1 cellular context compared by ENCODE assay signal in genomic region chr11:74697722-74698121, GRCh38.
TF ChIP-seq lines count a peak whose summit lies in the region.

No MANE protein-coding gene starts in this region.

TF ChIP-seq in H1, 55 proteins besides CTCF, POLR2A, EP300 and RAD21:
- TF ChIP-seq KDM5A (IDR thresholded peaks at IDR 0.05; ENCODE audit: low read length) (no peak), BCL11A (IDR thresholded peaks at IDR 0.05; ENCODE audit: low read depth in 2 of 2, low read length in 2 of 2) (no peak), SP4 (IDR thresholded peaks at IDR 0.05; ENCODE audit: low read length) (no peak), USF2 (IDR thresholded peaks at IDR 0.05; ENCODE audit: low read length) (no peak), PHF8 (conservative IDR thresholded peaks at IDR 0.05; ENCODE audit: low read depth, low read length) (no peak), HDAC2 (IDR thresholded peaks at IDR 0.05; ENCODE audit: borderline replicate concordance in 1 of 2, low read depth in 2 of 2, low read length in 2 of 2) (no peak), SIRT6 (IDR thresholded peaks at IDR 0.05; ENCODE audit: low read length) (no peak), CHD7 (IDR thresholded peaks at IDR 0.05; ENCODE audit: insufficient replicate concordance, low read length) (no peak), POLR2AphosphoS5 (IDR thresholded peaks at IDR 0.05; ENCODE audit: low read depth, low read length) (no peak), RFX5 (IDR thresholded peaks at IDR 0.05; ENCODE audit: borderline replicate concordance, low read depth, low read length) (no peak), CREB1 (IDR thresholded peaks at IDR 0.05) (no peak), E2F6 (IDR thresholded peaks at IDR 0.05) (no peak)
TF ChIP-seq in H1: peak in this region for 0.
